Comparison of ENCODE assay signal across 34 cellular contexts in genomic region chr2:154015233-154015632, GRCh38.
"Had no signal": no experiment of that assay in that cellular context is flagged by ENCODE, and none has a peak within 500 bp of the region (broad histone marks: within the 10 kb centered on the region; RNA-seq: fewer than 3 reads in every experiment).

No MANE protein-coding gene starts in this region.

- DNase-seq: activated effector memory CD4-positive, alpha-beta T cell treated with anti-CD3 and anti-CD28 coated beads, Interleukin-2, amount 50 U/mL, for 16 hours; activated effector memory CD4-positive, alpha-beta T cell treated with Interleukin-2 at 50 U/mL for 16 hours; activated gamma-delta T cell; activated gamma-delta T cell treated with Interleukin-2 at 50 U/mL for 16 hours; activated naive CD4-positive, alpha-beta T cell; activated naive CD4-positive, alpha-beta T cell treated with anti-CD3 and anti-CD28 coated beads for 36 hours; activated naive CD4-positive, alpha-beta T cell treated with anti-CD3 and anti-CD28 coated beads, Interleukin-2, amount 10 ng/mL, durations not matched to agents 7 days and 5 days; activated naive CD4-positive, alpha-beta T cell treated with anti-CD3 and anti-CD28 coated beads, Interleukin-2, amount 50 U/mL, for 16 hours; activated naive CD4-positive, alpha-beta T cell treated with Interleukin-2 at 50 U/mL for 16 hours; activated naive CD8-positive, alpha-beta T cell treated with anti-CD3 and anti-CD28 coated beads for 36 hours; activated naive CD8-positive, alpha-beta T cell treated with anti-CD3 and anti-CD28 coated beads, Interleukin-2, amount 10 ng/mL, durations not matched to agents 7 days and 5 days; activated naive CD8-positive, alpha-beta T cell treated with anti-CD3 and anti-CD28 coated beads, Interleukin-2, amount 50 U/mL, for 24 hours; activated T-cell treated with anti-CD3 and anti-CD28 coated beads, Interleukin-2, amount 50 U/mL, for 1 hour; activated T-cell treated with anti-CD3 and anti-CD28 coated beads, Interleukin-2, amount 50 U/mL, for 24 hours; activated T-cell treated with anti-CD3 and anti-CD28 coated beads, Interleukin-2, amount 50 U/mL, for 4 hours; activated T-cell treated with anti-CD3 and anti-CD28 coated beads, Interleukin-2, amount 50 U/mL, for 48 hours; activated T-cell treated with anti-CD3 and anti-CD28 coated beads, Interleukin-2, amount 50 U/mL, for 72 hours; adrenal gland; amniotic stem cell; amygdala; anterior cingulate cortex; aorta; body of pancreas; brain microvascular endothelial cell; caudate nucleus; central memory CD4-positive, alpha-beta T cell; cerebellar nuclear complex had no signal

- H3K4me3 ChIP-seq: adrenal gland, ascending aorta, body of pancreas, breast epithelium, cardiac muscle cell had no signal

- H3K27ac ChIP-seq: adrenal gland, ascending aorta, body of pancreas, brain microvascular endothelial cell, breast epithelium, cardiac muscle cell had no signal

- FAIRE-seq: astrocyte, bronchial epithelial cell had no signal

- H3K36me3 ChIP-seq: adrenal gland, ascending aorta, brain microvascular endothelial cell, breast epithelium, cardiac muscle cell had no signal

- H3K4me1 ChIP-seq: adrenal gland, ascending aorta, body of pancreas, breast epithelium had no signal

- H3K27me3 ChIP-seq: adrenal gland, ascending aorta, body of pancreas, brain microvascular endothelial cell, breast epithelium, cardiac muscle cell had no signal

- ATAC-seq: activated naive CD4-positive, alpha-beta T cell treated with anti-CD3 and anti-CD28 coated beads, Interleukin-2, amount 50 U/mL, for 72 hours; activated naive CD8-positive, alpha-beta T cell treated with anti-CD3 and anti-CD28 coated beads, Interleukin-2, amount 50 U/mL, for 24 hours; activated T-cell treated with anti-CD3 and anti-CD28 coated beads, Interleukin-2, amount 50 U/mL, for 4 hours; activated T-cell treated with anti-CD3 and anti-CD28 coated beads, Interleukin-2, amount 50 U/mL, for 72 hours; activated T-helper 17 cell treated with anti-CD3 and anti-CD28 coated beads, Interleukin-2, amount 50 U/mL, for 72 hours; body of pancreas had no signal

- H3K9me3 ChIP-seq: adrenal gland, ascending aorta, body of pancreas had no signal
